In genomic region chr12:18430425-18431048, GRCh38 we compare ENCODE assay signal across 8 cellular contexts.
DNase-seq lines count a peak whose midpoint lies in the region; ATAC-seq, FAIRE-seq and TF ChIP-seq lines count a peak whose summit lies in the region.

No MANE protein-coding gene starts in this region.

- TF ChIP-seq RAD21 in K562 (CRISPR knock-in tag; conservative IDR thresholded peaks at IDR 0.05 in 1 of 2, IDR thresholded peaks at IDR 0.05 in 1 of 2), result peak; percentile 19 to 46; a peak in 1 of 4 replicates

- H3K9me1 ChIP-seq in K562 (ENCODE audit: control insufficient read depth, insufficient read depth, low read length), result no peaks in the 10 kb centered on the region

- TF ChIP-seq POLR2A in NB4 (IDR thresholded peaks at IDR 0.05; ENCODE audit: extremely low read depth, insufficient read length), result no peak
- no peak for TF ChIP-seq POLR2A in K562 (conservative IDR thresholded peaks at IDR 0.05)
- TF ChIP-seq POLR2A in transverse colon (IDR thresholded peaks at IDR 0.05), result no peak

- no peak overlapping the region for H3K4me3 ChIP-seq in NB4 (ENCODE audit: low read depth, low read length)
- no peak overlapping the region for H3K4me3 ChIP-seq in K562
- H3K4me3 ChIP-seq in transverse colon, result no peak overlapping the region

- DNase-seq in COR-L47 (lab: John Stamatoyannopoulos, UW) (peak; percentile 26), NB4 (ENCODE audit: low read depth) (peak; percentile 68), K562 (ENCODE audit: extremely low read depth in 1 of 4, low spot score in 3 of 4) (peak; percentile 17 to 34 (median 22)), transverse colon (peak; percentile 31), NCI-H128 (lab: John Stamatoyannopoulos, UW; ENCODE audit: unreplicated experiment) (no peak), posterior vena cava (ENCODE audit: low spot score) (no peak)

- no peaks in the 10 kb centered on the region for H4K20me1 ChIP-seq in K562 (replicated peaks; ENCODE audit: control insufficient read depth, insufficient read depth, low read length)

- peak; percentile 80 for ATAC-seq in GM21360 (IDR thresholded peaks at IDR 0.05; ENCODE audit: unreplicated experiment)
- peak; percentile 76 for ATAC-seq in K562

- TF ChIP-seq CTCF in NB4 (IDR thresholded peaks at IDR 0.05; ENCODE audit: low read depth, low read length) (peak; percentile 97), K562 (IDR thresholded peaks at IDR 0.05 in 2 of 3, conservative IDR thresholded peaks at IDR 0.05 in 1 of 3; ENCODE audit: insufficient read depth in 2 of 3, low read depth in 1 of 3, low read length in 3 of 3) (peak; percentile 50 to 61 (median 56); a peak in 5 of 6 replicates), transverse colon (IDR thresholded peaks at IDR 0.05) (peak; percentile 62 to 79 (median 69))

- in situ Hi-C loops in K562 (cut with MboI), result no loop called here
- in situ Hi-C loops in transverse colon (cut with MboI; ENCODE audit: low pct_ligation_motif_present in 1 of 4, low pct_unique_long_range_greater_than_20kb in 1 of 4, low sequenced_read_pairs in 3 of 4), result loop anchor here in 2 of 4 donors (25.0 kb wide), 1 partner anchor 757 kb away; no protein-coding TSS in a partner anchor

- H3K9me3 ChIP-seq in K562 (replicated peaks; ENCODE audit: control insufficient read depth, insufficient read depth, low read depth, low read length) (no peaks in the 10 kb centered on the region), transverse colon (no peaks in the 10 kb centered on the region)

- H3K4me1 ChIP-seq in K562 (replicated peaks in 1 of 2; ENCODE audit: control insufficient read depth in 2 of 2, insufficient read depth in 2 of 2, low read length in 2 of 2) (no peaks in the 10 kb centered on the region), transverse colon (no peaks in the 10 kb centered on the region)

- POLR2A ChIA-PET in K562 (lab: Yijun Ruan, JAX), result no interaction called here

- H3K27me3 ChIP-seq in K562 (ENCODE audit: control insufficient read depth in 2 of 2, insufficient read depth in 2 of 2, low read length in 2 of 2) (no peaks in the 10 kb centered on the region), transverse colon (no peaks in the 10 kb centered on the region)

- H3K36me3 ChIP-seq in K562 (ENCODE audit: control insufficient read depth, insufficient read depth, low read length), result no peaks in the 10 kb centered on the region
- no peaks in the 10 kb centered on the region for H3K36me3 ChIP-seq in transverse colon

- CTCF ChIA-PET in K562 (lab: Yijun Ruan, JAX; ENCODE audit: low intra/inter-chr PET ratio), result no interaction called here

- H3K27ac ChIP-seq in K562 (ENCODE audit: extremely low read depth, low read depth, low read length), result no peak overlapping the region
- no peak overlapping the region for H3K27ac ChIP-seq in transverse colon

- no peaks in the 10 kb centered on the region for H3K79me2 ChIP-seq in K562 (ENCODE audit: control insufficient read depth, insufficient read depth, low read length)

- no peak overlapping the region for H3K9ac ChIP-seq in K562 (ENCODE audit: insufficient read depth in 1 of 2, low read depth in 2 of 2, low read length in 2 of 2)

- intact Hi-C loops in K562 (cut with micrococcal nuclease), result loop anchor here (2.0 kb wide), 1 partner anchor 756 kb away; no protein-coding TSS in a partner anchor
- intact Hi-C loops in transverse colon (cut with DNase I; ENCODE audit: low total_unique reads), result no loop called here
- intact Hi-C loops in posterior vena cava (cut with DNase I), result no loop called here

- no peak overlapping the region for H3K4me2 ChIP-seq in K562 (ENCODE audit: insufficient read depth, low read length)

- H2AFZ ChIP-seq in K562 (ENCODE audit: low read depth, low read length), result no peak overlapping the region

- no TSS peak for BruUV-seq in K562 (replicated peaks; lab: Mats Ljungman, UMichigan)

- WGBS in K562 (ENCODE audit: insufficient coverage, low coverage, missing lambda C conversion rate), result 13% methylated on average over 2 of the region's 3 CpGs
- WGBS in transverse colon (ENCODE audit: low coverage in 1 of 2), 2 donors, result 32 to 50% methylated on average over 2 to 3 of the region's 3 CpGs

- TF ChIP-seq EP300 in K562 (IDR thresholded peaks at IDR 0.05; ENCODE audit: low read length) (no peak), transverse colon (IDR thresholded peaks at IDR 0.05; ENCODE audit: low read depth) (no peak)

- FAIRE-seq in K562 (lab: Jason Lieb, UNC), result peak; percentile 83
- peak; percentile 81 for FAIRE-seq in islet of Langerhans (lab: Jason Lieb, UNC)

TF ChIP-seq in K562, 482 proteins besides CTCF, POLR2A, EP300 and RAD21 (continues in another document):
- TF ChIP-seq HDAC1 (IDR thresholded peaks at IDR 0.05), result no peak
- TF ChIP-seq, protein P1, sequence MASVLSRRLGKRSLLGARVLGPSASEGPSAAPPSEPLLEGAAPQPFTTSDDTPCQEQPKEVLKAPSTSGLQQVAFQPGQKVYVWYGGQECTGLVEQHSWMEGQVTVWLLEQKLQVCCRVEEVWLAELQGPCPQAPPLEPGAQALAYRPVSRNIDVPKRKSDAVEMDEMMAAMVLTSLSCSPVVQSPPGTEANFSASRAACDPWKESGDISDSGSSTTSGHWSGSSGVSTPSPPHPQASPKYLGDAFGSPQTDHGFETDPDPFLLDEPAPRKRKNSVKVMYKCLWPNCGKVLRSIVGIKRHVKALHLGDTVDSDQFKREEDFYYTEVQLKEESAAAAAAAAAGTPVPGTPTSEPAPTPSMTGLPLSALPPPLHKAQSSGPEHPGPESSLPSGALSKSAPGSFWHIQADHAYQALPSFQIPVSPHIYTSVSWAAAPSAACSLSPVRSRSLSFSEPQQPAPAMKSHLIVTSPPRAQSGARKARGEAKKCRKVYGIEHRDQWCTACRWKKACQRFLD (CRISPR knock-in tag; IDR thresholded peaks at IDR 0.05), result no peak
- TF ChIP-seq, protein P2, sequence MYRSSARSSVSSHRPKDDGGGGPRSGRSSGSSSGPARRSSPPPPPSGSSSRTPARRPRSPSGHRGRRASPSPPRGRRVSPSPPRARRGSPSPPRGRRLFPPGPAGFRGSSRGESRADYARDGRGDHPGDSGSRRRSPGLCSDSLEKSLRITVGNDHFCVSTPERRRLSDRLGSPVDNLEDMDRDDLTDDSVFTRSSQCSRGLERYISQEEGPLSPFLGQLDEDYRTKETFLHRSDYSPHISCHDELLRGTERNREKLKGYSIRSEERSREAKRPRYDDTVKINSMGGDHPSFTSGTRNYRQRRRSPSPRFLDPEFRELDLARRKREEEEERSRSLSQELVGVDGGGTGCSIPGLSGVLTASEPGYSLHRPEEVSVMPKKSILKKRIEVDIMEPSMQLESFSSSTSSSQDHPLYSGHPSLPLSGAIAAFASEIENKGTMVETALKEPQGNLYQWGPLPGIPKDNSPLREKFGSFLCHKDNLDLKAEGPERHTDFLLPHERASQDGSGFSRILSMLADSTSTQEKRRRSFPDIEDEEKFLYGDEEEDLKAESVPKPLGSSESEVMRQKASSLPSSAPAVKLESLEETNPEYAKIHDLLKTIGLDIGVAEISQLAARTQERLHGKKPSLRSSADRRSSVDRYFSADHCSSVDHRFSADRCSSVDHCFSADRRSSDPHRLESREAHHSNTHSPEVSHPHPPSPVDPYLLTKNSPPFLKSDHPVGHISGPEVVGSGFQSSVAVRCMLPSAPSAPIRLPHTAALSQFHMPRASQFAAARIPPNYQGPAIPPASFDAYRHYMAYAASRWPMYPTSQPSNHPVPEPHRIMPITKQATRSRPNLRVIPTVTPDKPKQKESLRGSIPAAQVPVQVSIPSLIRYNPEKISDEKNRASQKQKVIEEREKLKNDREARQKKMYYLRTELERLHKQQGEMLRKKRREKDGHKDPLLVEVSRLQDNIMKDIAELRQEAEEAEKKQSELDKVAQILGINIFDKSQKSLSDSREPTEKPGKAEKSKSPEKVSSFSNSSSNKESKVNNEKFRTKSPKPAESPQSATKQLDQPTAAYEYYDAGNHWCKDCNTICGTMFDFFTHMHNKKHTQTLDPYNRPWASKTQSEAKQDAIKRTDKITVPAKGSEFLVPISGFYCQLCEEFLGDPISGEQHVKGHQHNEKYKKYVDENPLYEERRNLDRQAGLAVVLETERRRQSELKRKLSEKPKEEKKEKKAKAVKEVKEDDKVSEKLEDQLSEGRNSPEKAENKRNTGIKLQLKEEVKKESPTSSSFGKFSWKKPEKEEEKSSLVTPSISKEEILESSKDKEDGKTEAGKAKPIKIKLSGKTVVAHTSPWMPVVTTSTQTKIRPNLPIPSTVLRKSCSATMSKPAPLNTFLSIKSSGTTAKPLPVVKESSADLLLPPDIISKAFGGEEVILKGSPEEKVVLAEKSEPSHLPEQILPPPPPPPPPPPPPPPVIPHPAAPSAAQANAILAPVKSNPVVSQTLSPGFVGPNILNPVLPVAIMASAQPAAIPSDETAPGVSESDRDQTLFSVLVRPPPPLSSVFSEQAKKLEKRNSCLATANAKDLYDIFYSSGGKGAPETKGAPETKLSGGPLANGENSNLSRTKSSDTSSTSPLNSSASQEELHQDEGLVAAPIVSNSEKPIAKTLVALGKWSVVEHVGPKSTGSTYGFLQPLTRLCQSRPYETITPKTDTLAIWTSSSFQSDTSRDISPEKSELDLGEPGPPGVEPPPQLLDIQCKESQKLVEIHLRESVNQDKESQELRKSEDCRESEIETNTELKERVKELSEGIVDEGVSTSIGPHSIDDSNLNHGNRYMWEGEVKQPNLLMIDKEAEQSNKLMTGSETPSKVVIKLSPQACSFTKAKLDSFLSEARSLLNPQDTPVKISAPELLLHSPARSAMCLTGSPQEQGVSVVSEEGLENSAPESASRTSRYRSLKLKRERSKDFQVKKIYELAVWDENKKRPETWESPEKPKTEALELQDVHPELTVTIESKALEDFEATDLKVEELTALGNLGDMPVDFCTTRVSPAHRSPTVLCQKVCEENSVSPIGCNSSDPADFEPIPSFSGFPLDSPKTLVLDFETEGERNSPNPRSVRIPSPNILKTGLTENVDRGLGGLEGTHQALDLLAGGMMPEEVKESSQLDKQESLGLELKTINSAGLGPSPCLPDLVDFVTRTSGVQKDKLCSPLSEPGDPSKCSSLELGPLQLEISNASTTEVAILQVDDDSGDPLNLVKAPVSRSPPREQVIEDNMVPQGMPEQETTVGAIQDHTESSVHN (IDR thresholded peaks at IDR 0.05; ENCODE audit: borderline replicate concordance in 1 of 2, low read depth in 1 of 2), result no peak
- no peak for TF ChIP-seq COPS2 (conservative IDR thresholded peaks at IDR 0.05)
- no peak for TF ChIP-seq SNRNP70 (optimal IDR thresholded peaks at IDR 0.05; ENCODE audit: low read depth, low read length)

Comparison
In these comparisons a context has a peak if more than half of its experiments do, and no peak if none do; other contexts are left out.
1. DNase-seq: peak in COR-L47 (single experiment), NB4 (single experiment), K562 (4 of 4) and transverse colon (single experiment); none in NCI-H128 (single experiment) and posterior vena cava (single experiment).
2. Peak in every context shown above with its lines, with median percentiles within 50 percentile points of each other: CTCF ChIP-seq.